Comparison of ENCODE assay signal across 27 cellular contexts in the genomic region with DNA sequence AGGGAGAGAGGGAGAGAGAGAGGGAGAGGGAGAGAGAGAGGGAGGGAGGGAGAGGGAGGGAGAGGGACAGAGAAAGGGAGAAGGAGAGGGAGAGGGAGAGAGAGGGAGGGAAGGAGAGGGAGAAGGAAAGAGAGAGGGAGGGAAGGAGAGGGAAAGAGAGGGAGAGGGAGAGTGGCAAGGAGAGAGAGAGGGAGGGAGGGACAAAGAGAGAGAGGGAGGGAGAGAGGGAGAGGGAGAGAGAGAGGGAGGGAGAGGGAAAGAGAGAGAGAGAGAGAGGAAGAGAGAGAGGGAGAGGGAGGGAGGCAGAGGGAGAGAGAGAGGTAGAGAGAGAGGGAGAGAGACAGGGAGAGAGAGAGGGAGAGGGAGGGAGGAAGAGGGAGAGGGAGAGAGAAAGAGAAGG.
"Had no signal": no experiment of that assay in that cellular context is flagged by ENCODE, and none has a peak within 500 bp of the region (broad histone marks: within the 10 kb centered on the region; RNA-seq: fewer than 3 reads in every experiment).

No MANE protein-coding gene starts in this region.

- H3K4me3 ChIP-seq: coronary artery, dorsolateral prefrontal cortex, esophagus squamous epithelium, gastrocnemius medialis, heart right ventricle, left lung, lower lobe of right lung, mucosa of descending colon had no signal

- H3K27ac Mint-ChIP-seq: endodermal cell, mesothelial cell of epicardium had no signal

- H3K27ac ChIP-seq: coronary artery, dorsolateral prefrontal cortex, epithelial cell of prostate, esophagus squamous epithelium, gastrocnemius medialis, heart right ventricle, left lung, lower lobe of right lung had no signal

- H3K27me3 ChIP-seq: dorsolateral prefrontal cortex, esophagus squamous epithelium, gastrocnemius medialis, left lung had no signal

- H3K36me3 Mint-ChIP-seq: mesothelial cell of epicardium had no signal

- H3K36me3 ChIP-seq: esophagus squamous epithelium, gastrocnemius medialis, heart right ventricle, left lung, lower lobe of right lung had no signal

- DNase-seq: dermis blood vessel endothelial cell; dorsolateral prefrontal cortex; effector CD8-positive, alpha-beta T cell; effector memory CD8-positive, alpha-beta T cell; endodermal cell; erythroblast; esophagus squamous epithelium; foreskin fibroblast; foreskin melanocyte; gastrocnemius medialis; glutamatergic neuron; head of caudate nucleus; heart right ventricle; hippocampal formation; left cardiac atrium; left lung; left ventricle myocardium superior; lower lobe of right lung; mesenchymal stem cell; mucosa of descending colon had no signal

- H3K4me1 ChIP-seq: gastrocnemius medialis, left lung, lower lobe of right lung had no signal

- H3K4me3 Mint-ChIP-seq: effector memory CD8-positive, alpha-beta T cell; endodermal cell; mesothelial cell of epicardium had no signal

- H3K9me3 Mint-ChIP-seq: effector memory CD8-positive, alpha-beta T cell; mesothelial cell of epicardium had no signal

- H3K9me3 ChIP-seq: esophagus squamous epithelium, gastrocnemius medialis, heart right ventricle, left lung, lower lobe of right lung, mucosa of descending colon had no signal

- FAIRE-seq: colon, endometrium, islet of Langerhans, keratinocyte had no signal
